Comparison of ENCODE assay signal across 8 cellular contexts in the genomic region with DNA sequence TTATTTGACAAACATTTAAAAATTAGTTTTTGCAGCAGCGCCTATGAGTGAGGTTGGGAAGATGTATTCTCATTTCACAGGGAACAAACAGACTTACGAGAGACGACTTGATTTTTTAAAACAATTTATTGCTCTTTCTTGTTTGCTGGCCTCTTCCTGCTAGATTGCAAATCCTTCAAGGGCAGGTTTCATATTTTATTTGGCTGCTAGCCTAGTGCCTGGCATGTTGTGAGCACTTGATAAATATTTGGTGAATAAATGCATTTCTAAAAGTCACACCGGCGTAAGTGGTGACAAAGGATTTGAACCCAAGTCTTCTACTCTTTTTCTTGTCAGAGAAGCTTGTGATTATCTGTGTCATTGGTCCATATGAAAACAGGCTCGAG. TPM values are rescaled to one million over a fixed set of nuclear protein-coding genes. Genes with fewer than 3 reads are reported as not detected.
DNase-seq lines count a peak whose midpoint lies in the region; ATAC-seq and TF ChIP-seq lines count a peak whose summit lies in the region.

No MANE protein-coding gene starts in this region.

- WGBS in psoas muscle, 3 donors: 53 to 69% (median 53%) methylated on average over 6 of the region's 6 CpGs

- peak overlapping the region; percentile 91 for H3K4me2 ChIP-seq in SU-DHL-6 (ENCODE audit: low read depth, low read length, poor library complexity, severe bottlenecking)

- H3K4me3 ChIP-seq in GM12864 (ENCODE audit: low read depth, low read length) (peak overlapping the region; percentile 79; the same call in 1 of the 2 replicates), SU-DHL-6 (ENCODE audit: insufficient read depth, low read length, poor library complexity, severe bottlenecking) (peak overlapping the region; percentile 88), fibroblast of mammary gland (ENCODE audit: control insufficient read depth, low read depth, low read length) (peak overlapping the region; percentile 78), psoas muscle (peak overlapping the region; percentile 90)

- no peak for DNase-seq in GM12864 (ENCODE audit: low read depth)
- no peak for DNase-seq in fibroblast of mammary gland (ENCODE audit: low read depth)
- DNase-seq in psoas muscle: no peak
- DNase-seq in GM19240 (ENCODE audit: insufficient read length, low spot score): no peak
- DNase-seq in NCI-H2171 (lab: John Stamatoyannopoulos, UW): no peak
- DNase-seq in effector CD4-positive, alpha-beta T cell: no peak

- H3K27ac ChIP-seq in SU-DHL-6 (ENCODE audit: low read depth, low read length) (peak overlapping the region; percentile 78; the same call in 1 of the 2 replicates), psoas muscle (peak overlapping the region; percentile 81)

- peaks cover 21% of the 10 kb centered on the region for H3F3A ChIP-seq in SU-DHL-6 (ENCODE audit: insufficient read depth)

- peak overlapping the region; percentile 95 for H3K9ac ChIP-seq in SU-DHL-6 (ENCODE audit: low read length)

- H3K79me2 ChIP-seq in SU-DHL-6 (ENCODE audit: insufficient read depth, low read length): peaks cover 58% of the 10 kb centered on the region

- H4K20me1 ChIP-seq in SU-DHL-6 (ENCODE audit: low read depth, low read length): no peaks in the 10 kb centered on the region

- H3K4me1 ChIP-seq in psoas muscle: peaks cover 13% of the 10 kb centered on the region

- no peaks in the 10 kb centered on the region for H3K9me3 ChIP-seq in SU-DHL-6 (ENCODE audit: insufficient read depth, low read length)
- no peaks in the 10 kb centered on the region for H3K9me3 ChIP-seq in psoas muscle

- H2AFZ ChIP-seq in SU-DHL-6 (ENCODE audit: low read depth, low read length, severe bottlenecking): no peak overlapping the region

- H3K27me3 ChIP-seq in SU-DHL-6 (ENCODE audit: low read length) (no peaks in the 10 kb centered on the region), psoas muscle (ENCODE audit: insufficient read depth in 3 of 3, low read length in 2 of 3) (no peaks in the 10 kb centered on the region)

- ATAC-seq in psoas muscle (no peak), GM19452 (IDR thresholded peaks at IDR 0.05; ENCODE audit: unreplicated experiment) (no peak)

- H3K36me3 ChIP-seq in SU-DHL-6 (ENCODE audit: low read length): no peaks in the 10 kb centered on the region
- no peaks in the 10 kb centered on the region for H3K36me3 ChIP-seq in psoas muscle (ENCODE audit: insufficient read depth in 1 of 2, low read depth in 1 of 2)

- H3K9me2 ChIP-seq in SU-DHL-6 (replicated peaks; ENCODE audit: insufficient read depth, low read length): no peaks in the 10 kb centered on the region

- intact Hi-C loops in psoas muscle (cut with DNase I): no loop called here

- TF ChIP-seq CTCF in GM12864 (IDR thresholded peaks at IDR 0.05; ENCODE audit: low read depth, low read length, missing control alignments) (no peak), SU-DHL-6 (IDR thresholded peaks at IDR 0.05; ENCODE audit: insufficient read depth, low read length, poor library complexity, severe bottlenecking) (no peak), fibroblast of mammary gland (conservative IDR thresholded peaks at IDR 0.05; ENCODE audit: control insufficient read depth, insufficient read depth, low read depth, low read length) (no peak), psoas muscle (IDR thresholded peaks at IDR 0.05) (no peak)

RNA-seq across cellular contexts. Expression of a gene that starts 1.4 kb away (rescaled TPM):
- 10 to 100 TPM; 18.6 to 26.0 (median 20.5) TPM for total RNA-seq in psoas muscle
- 10 to 100 TPM; 12.2 to 19.0 (median 18.4) TPM for polyA plus RNA-seq in psoas muscle

RNA-seq across cellular contexts. Expression of a gene that starts 8.8 kb away (rescaled TPM):
- total RNA-seq in psoas muscle: 10 to 100 TPM; 29.3 to 53.5 (median 43.0) TPM
- 10 to 100 TPM; 33.0 to 60.6 (median 36.5) TPM for polyA plus RNA-seq in psoas muscle

RNA-seq across cellular contexts. Expression of a gene that starts 37.2 kb away (rescaled TPM):
- 100 to 1,000 TPM in 1 of 4 donors, 10 to 100 TPM in 3; 29.2 to 186 (median 53.9) TPM for total RNA-seq in psoas muscle
- polyA plus RNA-seq in psoas muscle: 10 to 100 TPM; 12.1 to 47.1 (median 17.1) TPM
